Comparison of ENCODE assay signal across 1 cellular context in genomic region chr5:169721771-169722170, GRCh38.
TF ChIP-seq lines count a peak whose summit lies in the region.

No MANE protein-coding gene starts in this region.

TF ChIP-seq in K562, 482 proteins besides CTCF, POLR2A, EP300 and RAD21 (continued from another document):
- TF ChIP-seq ARID4B (CRISPR knock-in tag; IDR thresholded peaks at IDR 0.05) = no peak
- TF ChIP-seq MAZ (CRISPR knock-in tag; conservative IDR thresholded peaks at IDR 0.05 in 1 of 2, IDR thresholded peaks at IDR 0.05 in 1 of 2) = no peak
- no peak for TF ChIP-seq ZNF766 (CRISPR knock-in tag; conservative IDR thresholded peaks at IDR 0.05)
- no peak for TF ChIP-seq ATF6 (CRISPR knock-in tag; IDR thresholded peaks at IDR 0.05)
